Comparison of ENCODE assay signal across 1 cellular context in genomic region chr18:39513187-39513586, GRCh38.
TF ChIP-seq lines count a peak whose summit lies in the region.

No MANE protein-coding gene starts in this region.

TF ChIP-seq in HepG2, 621 proteins besides CTCF, POLR2A, EP300 and RAD21:
- TF ChIP-seq RERE (CRISPR knock-in tag; IDR thresholded peaks at IDR 0.05; ENCODE audit: low read depth) (no peak), GZF1 (CRISPR knock-in tag; IDR thresholded peaks at IDR 0.05) (no peak), TEAD3 (CRISPR knock-in tag; optimal IDR thresholded peaks at IDR 0.05; ENCODE audit: borderline replicate concordance) (no peak), REXO4 (CRISPR knock-in tag; IDR thresholded peaks at IDR 0.05; ENCODE audit: borderline replicate concordance) (no peak), ZNF234 (CRISPR knock-in tag; conservative IDR thresholded peaks at IDR 0.05) (no peak), STAG1 (CRISPR knock-in tag; IDR thresholded peaks at IDR 0.05) (no peak)
